In the genomic region with DNA sequence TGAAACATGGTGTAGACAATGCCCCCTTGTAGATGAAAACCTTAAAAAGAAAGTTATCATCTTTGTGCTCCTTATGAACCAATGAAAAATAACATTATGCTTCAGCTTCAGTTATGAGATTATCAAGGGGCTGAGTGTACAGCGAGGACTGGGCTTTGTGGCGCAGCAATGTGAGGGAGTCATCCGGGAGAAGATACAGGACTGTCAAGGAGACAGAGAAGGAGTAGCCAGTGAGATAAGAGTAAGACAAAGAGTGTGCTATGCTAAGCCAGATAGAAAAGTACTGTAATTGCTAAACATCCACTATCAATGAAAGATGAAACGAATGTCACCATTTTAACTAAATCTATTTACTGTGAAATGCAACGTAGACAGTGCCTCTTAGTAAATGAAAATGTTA, we compare ENCODE assay signal across 1 cellular context.
TF ChIP-seq lines count a peak whose summit lies in the region.

No MANE protein-coding gene starts in this region.

TF ChIP-seq in K562, 482 proteins besides CTCF, POLR2A, EP300 and RAD21 (continued from another document and continues in another):
- TF ChIP-seq, protein P1, sequence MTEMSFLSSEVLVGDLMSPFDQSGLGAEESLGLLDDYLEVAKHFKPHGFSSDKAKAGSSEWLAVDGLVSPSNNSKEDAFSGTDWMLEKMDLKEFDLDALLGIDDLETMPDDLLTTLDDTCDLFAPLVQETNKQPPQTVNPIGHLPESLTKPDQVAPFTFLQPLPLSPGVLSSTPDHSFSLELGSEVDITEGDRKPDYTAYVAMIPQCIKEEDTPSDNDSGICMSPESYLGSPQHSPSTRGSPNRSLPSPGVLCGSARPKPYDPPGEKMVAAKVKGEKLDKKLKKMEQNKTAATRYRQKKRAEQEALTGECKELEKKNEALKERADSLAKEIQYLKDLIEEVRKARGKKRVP (CRISPR knock-in tag; IDR thresholded peaks at IDR 0.05), result no peak
- TF ChIP-seq ZBTB17 (CRISPR knock-in tag; IDR thresholded peaks at IDR 0.05) (no peak), ZNF217 (CRISPR knock-in tag; IDR thresholded peaks at IDR 0.05) (no peak), CTBP1 (IDR thresholded peaks at IDR 0.05; ENCODE audit: borderline replicate concordance) (peak; percentile 59; the same call in 1 of the 2 replicates), RCOR1 (IDR thresholded peaks at IDR 0.05; ENCODE audit: borderline replicate concordance in 1 of 2, low read depth in 2 of 2, low read length in 2 of 2) (peak in 1 of 2 experiments; percentile 71; a peak in 2 of 4 replicates), RFX5 (IDR thresholded peaks at IDR 0.05; ENCODE audit: low read depth, low read length) (no peak), ZFPM2 (CRISPR knock-in tag; IDR thresholded peaks at IDR 0.05) (no peak), GTF2E2 (tag; IDR thresholded peaks at IDR 0.05) (no peak), RFX1 (IDR thresholded peaks at IDR 0.05) (peak; percentile 48; the same call in 1 of the 2 replicates), ZNF551 (CRISPR knock-in tag; IDR thresholded peaks at IDR 0.05) (no peak), SMARCA4 (IDR thresholded peaks at IDR 0.05) (peak; percentile 42; the same call in 1 of the 2 replicates), SMARCB1 (IDR thresholded peaks at IDR 0.05; ENCODE audit: insufficient read length, low read depth) (no peak), YY1 (IDR thresholded peaks at IDR 0.05; ENCODE audit: borderline replicate concordance in 1 of 3, control insufficient read depth in 1 of 3, extremely low read depth in 1 of 3, insufficient read depth in 3 of 3, insufficient read length in 1 of 3, insufficient replicate concordance in 2 of 3, low read depth in 1 of 3, low read length in 2 of 3) (no peak), GABPB2 (CRISPR knock-in tag; conservative IDR thresholded peaks at IDR 0.05) (no peak), CREM (IDR thresholded peaks at IDR 0.05; ENCODE audit: low read depth) (0 out of 2 replicates have a peak, but pooled peaks have one; percentile 41), TAF15 (IDR thresholded peaks at IDR 0.05; ENCODE audit: low read depth, low read length) (no peak), SETDB1 (IDR thresholded peaks at IDR 0.05; ENCODE audit: low read length) (no peak), ARID1B (IDR thresholded peaks at IDR 0.05) (peak; percentile 44; the same call in 1 of the 2 replicates), TCF3 (CRISPR knock-in tag; IDR thresholded peaks at IDR 0.05) (peak; percentile 37; the same call in 1 of the 2 replicates), ZNF124 (CRISPR knock-in tag; IDR thresholded peaks at IDR 0.05) (no peak), RNF2 (IDR thresholded peaks at IDR 0.05) (no peak), PCBP1 (IDR thresholded peaks at IDR 0.05; ENCODE audit: low read depth, low read length, poor library complexity, severe bottlenecking) (no peak), SMC3 (conservative IDR thresholded peaks at IDR 0.05; ENCODE audit: insufficient read depth, low read depth, low read length) (no peak), CXXC5 (CRISPR knock-in tag; IDR thresholded peaks at IDR 0.05) (no peak), ZFP1 (CRISPR knock-in tag; IDR thresholded peaks at IDR 0.05) (no peak), MEF2D (tag; conservative IDR thresholded peaks at IDR 0.05; ENCODE audit: low read depth) (no peak), JUND (IDR thresholded peaks at IDR 0.05; ENCODE audit: borderline replicate concordance, low read depth, low read length) (no peak), JUND (tag; IDR thresholded peaks at IDR 0.05; ENCODE audit: borderline replicate concordance, low read depth, low read length) (peak; percentile 11; the same call in 1 of the 3 replicates), GABPA (tag; conservative IDR thresholded peaks at IDR 0.05; ENCODE audit: low read depth) (no peak)
- TF ChIP-seq, protein P2, sequence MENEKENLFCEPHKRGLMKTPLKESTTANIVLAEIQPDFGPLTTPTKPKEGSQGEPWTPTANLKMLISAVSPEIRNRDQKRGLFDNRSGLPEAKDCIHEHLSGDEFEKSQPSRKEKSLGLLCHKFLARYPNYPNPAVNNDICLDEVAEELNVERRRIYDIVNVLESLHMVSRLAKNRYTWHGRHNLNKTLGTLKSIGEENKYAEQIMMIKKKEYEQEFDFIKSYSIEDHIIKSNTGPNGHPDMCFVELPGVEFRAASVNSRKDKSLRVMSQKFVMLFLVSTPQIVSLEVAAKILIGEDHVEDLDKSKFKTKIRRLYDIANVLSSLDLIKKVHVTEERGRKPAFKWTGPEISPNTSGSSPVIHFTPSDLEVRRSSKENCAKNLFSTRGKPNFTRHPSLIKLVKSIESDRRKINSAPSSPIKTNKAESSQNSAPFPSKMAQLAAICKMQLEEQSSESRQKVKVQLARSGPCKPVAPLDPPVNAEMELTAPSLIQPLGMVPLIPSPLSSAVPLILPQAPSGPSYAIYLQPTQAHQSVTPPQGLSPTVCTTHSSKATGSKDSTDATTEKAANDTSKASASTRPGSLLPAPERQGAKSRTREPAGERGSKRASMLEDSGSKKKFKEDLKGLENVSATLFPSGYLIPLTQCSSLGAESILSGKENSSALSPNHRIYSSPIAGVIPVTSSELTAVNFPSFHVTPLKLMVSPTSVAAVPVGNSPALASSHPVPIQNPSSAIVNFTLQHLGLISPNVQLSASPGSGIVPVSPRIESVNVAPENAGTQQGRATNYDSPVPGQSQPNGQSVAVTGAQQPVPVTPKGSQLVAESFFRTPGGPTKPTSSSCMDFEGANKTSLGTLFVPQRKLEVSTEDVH (IDR thresholded peaks at IDR 0.05; ENCODE audit: low read depth, partially characterized antibody), result no peak
- TF ChIP-seq, protein P3, sequence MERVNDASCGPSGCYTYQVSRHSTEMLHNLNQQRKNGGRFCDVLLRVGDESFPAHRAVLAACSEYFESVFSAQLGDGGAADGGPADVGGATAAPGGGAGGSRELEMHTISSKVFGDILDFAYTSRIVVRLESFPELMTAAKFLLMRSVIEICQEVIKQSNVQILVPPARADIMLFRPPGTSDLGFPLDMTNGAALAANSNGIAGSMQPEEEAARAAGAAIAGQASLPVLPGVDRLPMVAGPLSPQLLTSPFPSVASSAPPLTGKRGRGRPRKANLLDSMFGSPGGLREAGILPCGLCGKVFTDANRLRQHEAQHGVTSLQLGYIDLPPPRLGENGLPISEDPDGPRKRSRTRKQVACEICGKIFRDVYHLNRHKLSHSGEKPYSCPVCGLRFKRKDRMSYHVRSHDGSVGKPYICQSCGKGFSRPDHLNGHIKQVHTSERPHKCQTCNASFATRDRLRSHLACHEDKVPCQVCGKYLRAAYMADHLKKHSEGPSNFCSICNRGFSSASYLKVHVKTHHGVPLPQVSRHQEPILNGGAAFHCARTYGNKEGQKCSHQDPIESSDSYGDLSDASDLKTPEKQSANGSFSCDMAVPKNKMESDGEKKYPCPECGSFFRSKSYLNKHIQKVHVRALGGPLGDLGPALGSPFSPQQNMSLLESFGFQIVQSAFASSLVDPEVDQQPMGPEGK (CRISPR knock-in tag; IDR thresholded peaks at IDR 0.05; ENCODE audit: borderline replicate concordance), result no peak
- TF ChIP-seq, protein P4, sequence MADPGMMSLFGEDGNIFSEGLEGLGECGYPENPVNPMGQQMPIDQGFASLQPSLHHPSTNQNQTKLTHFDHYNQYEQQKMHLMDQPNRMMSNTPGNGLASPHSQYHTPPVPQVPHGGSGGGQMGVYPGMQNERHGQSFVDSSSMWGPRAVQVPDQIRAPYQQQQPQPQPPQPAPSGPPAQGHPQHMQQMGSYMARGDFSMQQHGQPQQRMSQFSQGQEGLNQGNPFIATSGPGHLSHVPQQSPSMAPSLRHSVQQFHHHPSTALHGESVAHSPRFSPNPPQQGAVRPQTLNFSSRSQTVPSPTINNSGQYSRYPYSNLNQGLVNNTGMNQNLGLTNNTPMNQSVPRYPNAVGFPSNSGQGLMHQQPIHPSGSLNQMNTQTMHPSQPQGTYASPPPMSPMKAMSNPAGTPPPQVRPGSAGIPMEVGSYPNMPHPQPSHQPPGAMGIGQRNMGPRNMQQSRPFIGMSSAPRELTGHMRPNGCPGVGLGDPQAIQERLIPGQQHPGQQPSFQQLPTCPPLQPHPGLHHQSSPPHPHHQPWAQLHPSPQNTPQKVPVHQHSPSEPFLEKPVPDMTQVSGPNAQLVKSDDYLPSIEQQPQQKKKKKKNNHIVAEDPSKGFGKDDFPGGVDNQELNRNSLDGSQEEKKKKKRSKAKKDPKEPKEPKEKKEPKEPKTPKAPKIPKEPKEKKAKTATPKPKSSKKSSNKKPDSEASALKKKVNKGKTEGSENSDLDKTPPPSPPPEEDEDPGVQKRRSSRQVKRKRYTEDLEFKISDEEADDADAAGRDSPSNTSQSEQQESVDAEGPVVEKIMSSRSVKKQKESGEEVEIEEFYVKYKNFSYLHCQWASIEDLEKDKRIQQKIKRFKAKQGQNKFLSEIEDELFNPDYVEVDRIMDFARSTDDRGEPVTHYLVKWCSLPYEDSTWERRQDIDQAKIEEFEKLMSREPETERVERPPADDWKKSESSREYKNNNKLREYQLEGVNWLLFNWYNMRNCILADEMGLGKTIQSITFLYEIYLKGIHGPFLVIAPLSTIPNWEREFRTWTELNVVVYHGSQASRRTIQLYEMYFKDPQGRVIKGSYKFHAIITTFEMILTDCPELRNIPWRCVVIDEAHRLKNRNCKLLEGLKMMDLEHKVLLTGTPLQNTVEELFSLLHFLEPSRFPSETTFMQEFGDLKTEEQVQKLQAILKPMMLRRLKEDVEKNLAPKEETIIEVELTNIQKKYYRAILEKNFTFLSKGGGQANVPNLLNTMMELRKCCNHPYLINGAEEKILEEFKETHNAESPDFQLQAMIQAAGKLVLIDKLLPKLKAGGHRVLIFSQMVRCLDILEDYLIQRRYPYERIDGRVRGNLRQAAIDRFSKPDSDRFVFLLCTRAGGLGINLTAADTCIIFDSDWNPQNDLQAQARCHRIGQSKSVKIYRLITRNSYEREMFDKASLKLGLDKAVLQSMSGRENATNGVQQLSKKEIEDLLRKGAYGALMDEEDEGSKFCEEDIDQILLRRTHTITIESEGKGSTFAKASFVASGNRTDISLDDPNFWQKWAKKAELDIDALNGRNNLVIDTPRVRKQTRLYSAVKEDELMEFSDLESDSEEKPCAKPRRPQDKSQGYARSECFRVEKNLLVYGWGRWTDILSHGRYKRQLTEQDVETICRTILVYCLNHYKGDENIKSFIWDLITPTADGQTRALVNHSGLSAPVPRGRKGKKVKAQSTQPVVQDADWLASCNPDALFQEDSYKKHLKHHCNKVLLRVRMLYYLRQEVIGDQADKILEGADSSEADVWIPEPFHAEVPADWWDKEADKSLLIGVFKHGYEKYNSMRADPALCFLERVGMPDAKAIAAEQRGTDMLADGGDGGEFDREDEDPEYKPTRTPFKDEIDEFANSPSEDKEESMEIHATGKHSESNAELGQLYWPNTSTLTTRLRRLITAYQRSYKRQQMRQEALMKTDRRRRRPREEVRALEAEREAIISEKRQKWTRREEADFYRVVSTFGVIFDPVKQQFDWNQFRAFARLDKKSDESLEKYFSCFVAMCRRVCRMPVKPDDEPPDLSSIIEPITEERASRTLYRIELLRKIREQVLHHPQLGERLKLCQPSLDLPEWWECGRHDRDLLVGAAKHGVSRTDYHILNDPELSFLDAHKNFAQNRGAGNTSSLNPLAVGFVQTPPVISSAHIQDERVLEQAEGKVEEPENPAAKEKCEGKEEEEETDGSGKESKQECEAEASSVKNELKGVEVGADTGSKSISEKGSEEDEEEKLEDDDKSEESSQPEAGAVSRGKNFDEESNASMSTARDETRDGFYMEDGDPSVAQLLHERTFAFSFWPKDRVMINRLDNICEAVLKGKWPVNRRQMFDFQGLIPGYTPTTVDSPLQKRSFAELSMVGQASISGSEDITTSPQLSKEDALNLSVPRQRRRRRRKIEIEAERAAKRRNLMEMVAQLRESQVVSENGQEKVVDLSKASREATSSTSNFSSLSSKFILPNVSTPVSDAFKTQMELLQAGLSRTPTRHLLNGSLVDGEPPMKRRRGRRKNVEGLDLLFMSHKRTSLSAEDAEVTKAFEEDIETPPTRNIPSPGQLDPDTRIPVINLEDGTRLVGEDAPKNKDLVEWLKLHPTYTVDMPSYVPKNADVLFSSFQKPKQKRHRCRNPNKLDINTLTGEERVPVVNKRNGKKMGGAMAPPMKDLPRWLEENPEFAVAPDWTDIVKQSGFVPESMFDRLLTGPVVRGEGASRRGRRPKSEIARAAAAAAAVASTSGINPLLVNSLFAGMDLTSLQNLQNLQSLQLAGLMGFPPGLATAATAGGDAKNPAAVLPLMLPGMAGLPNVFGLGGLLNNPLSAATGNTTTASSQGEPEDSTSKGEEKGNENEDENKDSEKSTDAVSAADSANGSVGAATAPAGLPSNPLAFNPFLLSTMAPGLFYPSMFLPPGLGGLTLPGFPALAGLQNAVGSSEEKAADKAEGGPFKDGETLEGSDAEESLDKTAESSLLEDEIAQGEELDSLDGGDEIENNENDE (IDR thresholded peaks at IDR 0.05; ENCODE audit: low read depth, low read length), result no peak
- TF ChIP-seq, protein P5, sequence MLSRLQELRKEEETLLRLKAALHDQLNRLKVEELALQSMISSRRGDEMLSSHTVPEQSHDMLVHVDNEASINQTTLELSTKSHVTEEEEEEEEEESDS (CRISPR knock-in tag; IDR thresholded peaks at IDR 0.05), result no peak
- TF ChIP-seq, protein P6, sequence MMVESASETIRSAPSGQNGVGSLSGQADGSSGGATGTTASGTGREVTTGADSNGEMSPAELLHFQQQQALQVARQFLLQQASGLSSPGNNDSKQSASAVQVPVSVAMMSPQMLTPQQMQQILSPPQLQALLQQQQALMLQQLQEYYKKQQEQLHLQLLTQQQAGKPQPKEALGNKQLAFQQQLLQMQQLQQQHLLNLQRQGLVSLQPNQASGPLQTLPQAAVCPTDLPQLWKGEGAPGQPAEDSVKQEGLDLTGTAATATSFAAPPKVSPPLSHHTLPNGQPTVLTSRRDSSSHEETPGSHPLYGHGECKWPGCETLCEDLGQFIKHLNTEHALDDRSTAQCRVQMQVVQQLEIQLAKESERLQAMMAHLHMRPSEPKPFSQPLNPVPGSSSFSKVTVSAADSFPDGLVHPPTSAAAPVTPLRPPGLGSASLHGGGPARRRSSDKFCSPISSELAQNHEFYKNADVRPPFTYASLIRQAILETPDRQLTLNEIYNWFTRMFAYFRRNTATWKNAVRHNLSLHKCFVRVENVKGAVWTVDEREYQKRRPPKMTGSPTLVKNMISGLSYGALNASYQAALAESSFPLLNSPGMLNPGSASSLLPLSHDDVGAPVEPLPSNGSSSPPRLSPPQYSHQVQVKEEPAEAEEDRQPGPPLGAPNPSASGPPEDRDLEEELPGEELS (CRISPR knock-in tag; IDR thresholded peaks at IDR 0.05; ENCODE audit: borderline replicate concordance), result no peak
- TF ChIP-seq, protein P7, sequence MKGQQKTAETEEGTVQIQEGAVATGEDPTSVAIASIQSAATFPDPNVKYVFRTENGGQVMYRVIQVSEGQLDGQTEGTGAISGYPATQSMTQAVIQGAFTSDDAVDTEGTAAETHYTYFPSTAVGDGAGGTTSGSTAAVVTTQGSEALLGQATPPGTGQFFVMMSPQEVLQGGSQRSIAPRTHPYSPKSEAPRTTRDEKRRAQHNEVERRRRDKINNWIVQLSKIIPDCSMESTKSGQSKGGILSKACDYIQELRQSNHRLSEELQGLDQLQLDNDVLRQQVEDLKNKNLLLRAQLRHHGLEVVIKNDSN (CRISPR knock-in tag; IDR thresholded peaks at IDR 0.05), result no peak
- TF ChIP-seq, protein P8, sequence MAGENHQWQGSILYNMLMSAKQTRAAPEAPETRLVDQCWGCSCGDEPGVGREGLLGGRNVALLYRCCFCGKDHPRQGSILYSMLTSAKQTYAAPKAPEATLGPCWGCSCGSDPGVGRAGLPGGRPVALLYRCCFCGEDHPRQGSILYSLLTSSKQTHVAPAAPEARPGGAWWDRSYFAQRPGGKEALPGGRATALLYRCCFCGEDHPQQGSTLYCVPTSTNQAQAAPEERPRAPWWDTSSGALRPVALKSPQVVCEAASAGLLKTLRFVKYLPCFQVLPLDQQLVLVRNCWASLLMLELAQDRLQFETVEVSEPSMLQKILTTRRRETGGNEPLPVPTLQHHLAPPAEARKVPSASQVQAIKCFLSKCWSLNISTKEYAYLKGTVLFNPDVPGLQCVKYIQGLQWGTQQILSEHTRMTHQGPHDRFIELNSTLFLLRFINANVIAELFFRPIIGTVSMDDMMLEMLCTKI (IDR thresholded peaks at IDR 0.05; ENCODE audit: partially characterized antibody), result no peak
